ENCODE assay signal across 8 cellular contexts in the genomic region with DNA sequence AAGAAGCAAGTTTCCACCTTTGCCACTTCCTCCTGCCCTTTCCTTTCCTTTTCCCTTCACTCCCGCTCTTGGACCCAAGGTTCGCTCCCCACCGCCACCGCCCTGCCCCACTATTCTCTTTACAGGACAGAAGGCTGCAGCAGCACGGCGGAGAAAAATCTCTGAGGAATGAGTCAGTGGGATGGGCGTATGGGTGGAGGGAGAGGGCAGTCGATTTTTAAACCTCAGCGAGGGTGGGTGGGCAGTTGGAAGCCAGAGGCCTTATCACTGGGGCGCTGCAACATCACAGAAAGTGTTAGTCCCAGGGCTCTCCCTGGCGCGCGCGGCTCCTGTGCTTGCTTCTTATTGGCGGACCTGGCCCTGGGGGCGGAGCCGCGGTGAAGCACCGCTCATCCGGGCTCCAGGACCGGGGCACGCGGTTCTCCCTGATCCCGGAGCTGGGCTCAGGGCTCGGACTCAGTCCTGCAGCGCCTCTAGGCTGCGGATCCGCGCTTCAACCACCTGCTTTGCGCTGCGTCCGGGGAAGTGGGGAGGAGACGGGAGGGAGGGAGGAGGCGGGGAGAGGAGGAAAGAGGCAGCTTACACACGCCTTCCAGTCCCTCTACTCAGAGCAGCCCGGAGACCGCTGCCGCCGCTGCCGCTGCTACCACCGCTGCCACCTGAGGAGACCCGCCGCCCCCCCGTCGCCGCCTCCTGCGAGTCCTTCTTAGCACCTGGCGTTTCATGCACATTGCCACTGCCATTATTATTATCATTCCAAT. TPM values are rescaled to one million over a fixed set of nuclear protein-coding genes. Genes with fewer than 3 reads are reported as not detected.
DNase-seq lines count a peak whose midpoint lies in the region; ATAC-seq and TF ChIP-seq lines count a peak whose summit lies in the region.

A gene (plus strand): TSS at position 608 of the 761 bp plus-strand sequence.

- in situ Hi-C loops in endometrial microvascular endothelial cells (cut with HindIII; ENCODE audit: inconsistent ontology term, low pct_unique_long_range_greater_than_20kb, low sequenced_read_pairs), result loop anchor here (10.0 kb wide), 1 partner anchor 122 kb away; no protein-coding TSS in a partner anchor

- H3K9me3 Mint-ChIP-seq in Calu3 (ENCODE audit: low read depth, unreplicated experiment), result no peaks in the 10 kb centered on the region
- no peaks in the 10 kb centered on the region for H3K9me3 Mint-ChIP-seq in activated CD8-positive, alpha-beta memory T cell treated with anti-CD3 and anti-CD28 coated beads, Interleukin-2, amount 10 ng/mL, durations not matched to agents 7 days and 5 days (ENCODE audit: low read depth)

- ATAC-seq in GM21360 (IDR thresholded peaks at IDR 0.05; ENCODE audit: unreplicated experiment), result peak; percentile 58
- ATAC-seq in activated CD8-positive, alpha-beta memory T cell treated with anti-CD3 and anti-CD28 coated beads, Interleukin-2, amount 10 ng/mL, durations not matched to agents 7 days and 5 days, result peak; percentile 73

- CTCF ChIA-PET in Calu3 (lab: Charles Lee), result interaction anchor here (0.6 to 2.7 kb wide), 4 partner anchors 762 to 1552 kb away, joined by 3 to 14 read pairs (median 6); no protein-coding TSS in a partner anchor
- CTCF ChIA-PET in activated CD8-positive, alpha-beta memory T cell treated with anti-CD3 and anti-CD28 coated beads, Interleukin-2, amount 10 ng/mL, durations not matched to agents 7 days and 5 days (lab: Charles Lee), result interaction anchor here (0.9 to 1.4 kb wide), 2 partner anchors 151 to 333 kb away, joined by 3 to 4 read pairs; no protein-coding TSS in a partner anchor

- no peak for TF ChIP-seq CTCF in Calu3 (IDR thresholded peaks at IDR 0.05; ENCODE audit: unreplicated experiment)

- peaks cover 62% of the 10 kb centered on the region for H3K36me3 Mint-ChIP-seq in Calu3 (ENCODE audit: insufficient read depth, unreplicated experiment)
- no peaks in the 10 kb centered on the region for H3K36me3 Mint-ChIP-seq in activated CD8-positive, alpha-beta memory T cell treated with anti-CD3 and anti-CD28 coated beads, Interleukin-2, amount 10 ng/mL, durations not matched to agents 7 days and 5 days

- no peaks in the 10 kb centered on the region for H3K27me3 Mint-ChIP-seq in Calu3 (ENCODE audit: unreplicated experiment)
- peaks cover 21% of the 10 kb centered on the region for H3K27me3 Mint-ChIP-seq in activated CD8-positive, alpha-beta memory T cell treated with anti-CD3 and anti-CD28 coated beads, Interleukin-2, amount 10 ng/mL, durations not matched to agents 7 days and 5 days

- peak; percentile 97 for DNase-seq in Calu3
- peak; percentile 96 for DNase-seq in HT-29 (ENCODE audit: low spot score)
- peak; percentile 94 for DNase-seq in NOMO-1 treated with dmso at 0.1 percent for 144 hours (lab: John Stamatoyannopoulos, UW; ENCODE audit: unreplicated experiment)
- DNase-seq in activated CD8-positive, alpha-beta memory T cell treated with anti-CD3 and anti-CD28 coated beads, Interleukin-2, amount 10 ng/mL, durations not matched to agents 7 days and 5 days, result peak; percentile 89
- DNase-seq in mesenteric fat pad (ENCODE audit: low spot score), result peak; percentile 97
- peak; percentile 56 to 59 for DNase-seq in stimulated activated CD8-positive, alpha-beta memory T cell treated with anti-CD3 and anti-CD28 coated beads, Interleukin-15, amount 100 ng/mL, for 4 hours (ENCODE audit: low read depth in 2 of 2)

- peak within 1 kb of the TSS; percentile 92 for H3K4me3 Mint-ChIP-seq in Calu3 (ENCODE audit: low read depth, unreplicated experiment)
- peak within 1 kb of the TSS; percentile 95 for H3K4me3 Mint-ChIP-seq in activated CD8-positive, alpha-beta memory T cell treated with anti-CD3 and anti-CD28 coated beads, Interleukin-2, amount 10 ng/mL, durations not matched to agents 7 days and 5 days

- intact Hi-C loops in Calu3 (cut with micrococcal nuclease; ENCODE audit: unreplicated experiment), result loop anchor here (1.0 to 10.0 kb wide), 7 partner anchors 249 to 1089 kb away; no protein-coding TSS in a partner anchor

- peaks cover 4% of the 10 kb centered on the region for H3K4me1 Mint-ChIP-seq in Calu3 (ENCODE audit: low read depth, unreplicated experiment)
- H3K4me1 Mint-ChIP-seq in activated CD8-positive, alpha-beta memory T cell treated with anti-CD3 and anti-CD28 coated beads, Interleukin-2, amount 10 ng/mL, durations not matched to agents 7 days and 5 days, result peaks cover 25% of the 10 kb centered on the region

- H3K27ac Mint-ChIP-seq in Calu3 (ENCODE audit: unreplicated experiment), result peak within 1 kb of the TSS; percentile 99
- H3K27ac Mint-ChIP-seq in activated CD8-positive, alpha-beta memory T cell treated with anti-CD3 and anti-CD28 coated beads, Interleukin-2, amount 10 ng/mL, durations not matched to agents 7 days and 5 days, result peak within 1 kb of the TSS; percentile 99

- BruUV-seq in Calu3 (replicated peaks; lab: Mats Ljungman, UMichigan), result no TSS peak

RNA-seq across cellular contexts. Expression of the gene that starts here (rescaled TPM):
- total RNA-seq in Calu3 (2022) (146 and 166 TPM in 2 replicates), endometrial microvascular endothelial cells (ENCODE audit: inconsistent ontology term) (184 TPM), mesenteric fat pad (9.9 TPM)
- 4.6 and 5.5 TPM in 2 replicates for total RNA-seq in HT-29 (2014; rRNA removed; shearing (Covaris generic))
- total RNA-seq in activated CD8-positive, alpha-beta memory T cell treated with anti-CD3 and anti-CD28 coated beads, Interleukin-2, amount 10 ng/mL, durations not matched to agents 7 days and 5 days, result 10 to 100 TPM; 11.4 to 20.6 TPM

Comparison
In these comparisons a context has a peak if more than half of its experiments do, and no peak if none do; other contexts are left out.
1. Peak in every context shown above with its lines: DNase-seq and ATAC-seq.